1 cellular context compared by ENCODE assay signal in the genomic region with DNA sequence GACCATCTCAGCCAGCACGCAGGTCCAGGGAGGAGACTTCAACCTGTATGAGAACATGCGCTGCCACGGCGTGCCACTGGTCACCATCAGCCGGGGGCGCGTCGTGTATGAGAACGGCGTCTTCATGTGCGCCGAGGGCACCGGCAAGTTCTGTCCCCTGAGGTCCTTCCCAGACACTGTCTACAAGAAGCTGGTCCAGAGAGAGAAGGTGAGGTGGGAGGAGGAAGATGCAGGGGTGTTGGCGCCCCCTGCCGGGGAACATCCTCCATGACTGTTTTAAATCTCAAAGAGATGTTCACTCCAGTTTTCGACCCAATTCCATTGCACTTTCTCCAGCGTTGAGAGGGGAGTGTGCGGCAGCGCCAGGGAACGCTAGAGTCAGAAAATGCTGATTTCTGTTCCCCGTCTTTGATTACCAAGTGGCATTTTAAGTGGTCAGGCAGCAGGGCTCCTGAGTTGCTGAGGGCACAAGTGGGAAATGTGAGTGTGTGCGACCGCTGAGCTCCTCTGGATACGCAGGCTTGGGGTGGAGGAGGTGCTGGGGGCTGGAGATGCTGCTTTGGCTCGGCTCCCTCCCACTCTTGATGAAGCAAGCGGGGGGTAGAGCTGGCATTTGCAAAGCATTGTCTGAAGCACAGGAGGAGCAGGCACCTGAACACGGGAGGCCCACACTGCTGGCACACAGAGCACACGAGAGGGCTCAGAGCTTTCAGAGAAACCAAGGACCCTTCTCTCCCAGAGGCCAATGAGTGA.
A peak's percentile ranks its signal among the peaks of the same experiment; 100 is the strongest.
TF ChIP-seq lines count a peak whose summit lies in the region.

No MANE protein-coding gene starts in this region.

TF ChIP-seq in K562, 482 proteins besides CTCF, POLR2A, EP300 and RAD21 (continued from another document):
- TF ChIP-seq, protein P1, sequence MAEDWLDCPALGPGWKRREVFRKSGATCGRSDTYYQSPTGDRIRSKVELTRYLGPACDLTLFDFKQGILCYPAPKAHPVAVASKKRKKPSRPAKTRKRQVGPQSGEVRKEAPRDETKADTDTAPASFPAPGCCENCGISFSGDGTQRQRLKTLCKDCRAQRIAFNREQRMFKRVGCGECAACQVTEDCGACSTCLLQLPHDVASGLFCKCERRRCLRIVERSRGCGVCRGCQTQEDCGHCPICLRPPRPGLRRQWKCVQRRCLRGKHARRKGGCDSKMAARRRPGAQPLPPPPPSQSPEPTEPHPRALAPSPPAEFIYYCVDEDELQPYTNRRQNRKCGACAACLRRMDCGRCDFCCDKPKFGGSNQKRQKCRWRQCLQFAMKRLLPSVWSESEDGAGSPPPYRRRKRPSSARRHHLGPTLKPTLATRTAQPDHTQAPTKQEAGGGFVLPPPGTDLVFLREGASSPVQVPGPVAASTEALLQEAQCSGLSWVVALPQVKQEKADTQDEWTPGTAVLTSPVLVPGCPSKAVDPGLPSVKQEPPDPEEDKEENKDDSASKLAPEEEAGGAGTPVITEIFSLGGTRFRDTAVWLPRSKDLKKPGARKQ (CRISPR knock-in tag; IDR thresholded peaks at IDR 0.05): 0 out of 2 replicates have a peak, but pooled peaks have one; percentile 11
- TF ChIP-seq, protein P2, sequence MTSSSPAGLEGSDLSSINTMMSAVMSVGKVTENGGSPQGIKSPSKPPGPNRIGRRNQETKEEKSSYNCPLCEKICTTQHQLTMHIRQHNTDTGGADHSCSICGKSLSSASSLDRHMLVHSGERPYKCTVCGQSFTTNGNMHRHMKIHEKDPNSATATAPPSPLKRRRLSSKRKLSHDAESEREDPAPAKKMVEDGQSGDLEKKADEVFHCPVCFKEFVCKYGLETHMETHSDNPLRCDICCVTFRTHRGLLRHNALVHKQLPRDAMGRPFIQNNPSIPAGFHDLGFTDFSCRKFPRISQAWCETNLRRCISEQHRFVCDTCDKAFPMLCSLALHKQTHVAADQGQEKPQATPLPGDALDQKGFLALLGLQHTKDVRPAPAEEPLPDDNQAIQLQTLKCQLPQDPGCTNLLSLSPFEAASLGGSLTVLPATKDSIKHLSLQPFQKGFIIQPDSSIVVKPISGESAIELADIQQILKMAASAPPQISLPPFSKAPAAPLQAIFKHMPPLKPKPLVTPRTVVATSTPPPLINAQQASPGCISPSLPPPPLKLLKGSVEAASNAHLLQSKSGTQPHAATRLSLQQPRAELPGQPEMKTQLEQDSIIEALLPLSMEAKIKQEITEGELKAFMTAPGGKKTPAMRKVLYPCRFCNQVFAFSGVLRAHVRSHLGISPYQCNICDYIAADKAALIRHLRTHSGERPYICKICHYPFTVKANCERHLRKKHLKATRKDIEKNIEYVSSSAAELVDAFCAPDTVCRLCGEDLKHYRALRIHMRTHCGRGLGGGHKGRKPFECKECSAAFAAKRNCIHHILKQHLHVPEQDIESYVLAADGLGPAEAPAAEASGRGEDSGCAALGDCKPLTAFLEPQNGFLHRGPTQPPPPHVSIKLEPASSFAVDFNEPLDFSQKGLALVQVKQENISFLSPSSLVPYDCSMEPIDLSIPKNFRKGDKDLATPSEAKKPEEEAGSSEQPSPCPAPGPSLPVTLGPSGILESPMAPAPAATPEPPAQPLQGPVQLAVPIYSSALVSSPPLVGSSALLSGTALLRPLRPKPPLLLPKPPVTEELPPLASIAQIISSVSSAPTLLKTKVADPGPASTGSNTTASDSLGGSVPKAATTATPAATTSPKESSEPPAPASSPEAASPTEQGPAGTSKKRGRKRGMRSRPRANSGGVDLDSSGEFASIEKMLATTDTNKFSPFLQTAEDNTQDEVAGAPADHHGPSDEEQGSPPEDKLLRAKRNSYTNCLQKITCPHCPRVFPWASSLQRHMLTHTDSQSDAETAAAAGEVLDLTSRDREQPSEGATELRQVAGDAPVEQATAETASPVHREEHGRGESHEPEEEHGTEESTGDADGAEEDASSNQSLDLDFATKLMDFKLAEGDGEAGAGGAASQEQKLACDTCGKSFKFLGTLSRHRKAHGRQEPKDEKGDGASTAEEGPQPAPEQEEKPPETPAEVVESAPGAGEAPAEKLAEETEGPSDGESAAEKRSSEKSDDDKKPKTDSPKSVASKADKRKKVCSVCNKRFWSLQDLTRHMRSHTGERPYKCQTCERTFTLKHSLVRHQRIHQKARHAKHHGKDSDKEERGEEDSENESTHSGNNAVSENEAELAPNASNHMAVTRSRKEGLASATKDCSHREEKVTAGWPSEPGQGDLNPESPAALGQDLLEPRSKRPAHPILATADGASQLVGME (CRISPR knock-in tag; IDR thresholded peaks at IDR 0.05): 0 out of 2 replicates have a peak, but pooled peaks have one; percentile 42
- peak; percentile 82 for TF ChIP-seq SMC3 (conservative IDR thresholded peaks at IDR 0.05; ENCODE audit: insufficient read depth, low read depth, low read length)
- TF ChIP-seq, protein P3, sequence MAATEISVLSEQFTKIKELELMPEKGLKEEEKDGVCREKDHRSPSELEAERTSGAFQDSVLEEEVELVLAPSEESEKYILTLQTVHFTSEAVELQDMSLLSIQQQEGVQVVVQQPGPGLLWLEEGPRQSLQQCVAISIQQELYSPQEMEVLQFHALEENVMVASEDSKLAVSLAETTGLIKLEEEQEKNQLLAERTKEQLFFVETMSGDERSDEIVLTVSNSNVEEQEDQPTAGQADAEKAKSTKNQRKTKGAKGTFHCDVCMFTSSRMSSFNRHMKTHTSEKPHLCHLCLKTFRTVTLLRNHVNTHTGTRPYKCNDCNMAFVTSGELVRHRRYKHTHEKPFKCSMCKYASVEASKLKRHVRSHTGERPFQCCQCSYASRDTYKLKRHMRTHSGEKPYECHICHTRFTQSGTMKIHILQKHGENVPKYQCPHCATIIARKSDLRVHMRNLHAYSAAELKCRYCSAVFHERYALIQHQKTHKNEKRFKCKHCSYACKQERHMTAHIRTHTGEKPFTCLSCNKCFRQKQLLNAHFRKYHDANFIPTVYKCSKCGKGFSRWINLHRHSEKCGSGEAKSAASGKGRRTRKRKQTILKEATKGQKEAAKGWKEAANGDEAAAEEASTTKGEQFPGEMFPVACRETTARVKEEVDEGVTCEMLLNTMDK (IDR thresholded peaks at IDR 0.05; ENCODE audit: borderline replicate concordance, insufficient read depth, low read depth, low read length, poor library complexity, severe bottlenecking): peak; percentile 8
- TF ChIP-seq KAT2B (IDR thresholded peaks at IDR 0.05; ENCODE audit: low read depth, low read length): no peak
- TF ChIP-seq JUND (IDR thresholded peaks at IDR 0.05; ENCODE audit: borderline replicate concordance, low read depth, low read length): peak; percentile 9; the same call in 1 of the 2 replicates
- no peak; the same call in 2 of the 3 replicates for TF ChIP-seq JUND (tag; IDR thresholded peaks at IDR 0.05; ENCODE audit: borderline replicate concordance, low read depth, low read length)
- no peak for TF ChIP-seq ZNF445 (CRISPR knock-in tag; IDR thresholded peaks at IDR 0.05; ENCODE audit: low read depth)
- TF ChIP-seq YY1 (IDR thresholded peaks at IDR 0.05; ENCODE audit: borderline replicate concordance in 1 of 3, control insufficient read depth in 1 of 3, extremely low read depth in 1 of 3, insufficient read depth in 3 of 3, insufficient read length in 1 of 3, insufficient replicate concordance in 2 of 3, low read depth in 1 of 3, low read length in 2 of 3): peak in 1 of 3 experiments; percentile 17
- TF ChIP-seq, protein P4, sequence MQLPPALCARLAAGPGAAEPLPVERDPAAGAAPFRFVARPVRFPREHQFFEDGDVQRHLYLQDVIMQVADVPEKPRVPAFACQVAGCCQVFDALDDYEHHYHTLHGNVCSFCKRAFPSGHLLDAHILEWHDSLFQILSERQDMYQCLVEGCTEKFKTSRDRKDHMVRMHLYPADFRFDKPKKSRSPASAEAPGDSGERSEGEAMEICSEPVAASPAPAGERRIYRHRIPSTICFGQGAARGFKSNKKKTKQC (CRISPR knock-in tag; IDR thresholded peaks at IDR 0.05): no peak
- TF ChIP-seq PTTG1 (tag; IDR thresholded peaks at IDR 0.05; ENCODE audit: low read depth): no peak
- peak; percentile 78; the same call in 1 of the 2 replicates for TF ChIP-seq CTBP1 (IDR thresholded peaks at IDR 0.05; ENCODE audit: borderline replicate concordance)
- TF ChIP-seq SRSF9 (IDR thresholded peaks at IDR 0.05; ENCODE audit: borderline replicate concordance, low read depth, low read length): no peak
- TF ChIP-seq, protein P5, sequence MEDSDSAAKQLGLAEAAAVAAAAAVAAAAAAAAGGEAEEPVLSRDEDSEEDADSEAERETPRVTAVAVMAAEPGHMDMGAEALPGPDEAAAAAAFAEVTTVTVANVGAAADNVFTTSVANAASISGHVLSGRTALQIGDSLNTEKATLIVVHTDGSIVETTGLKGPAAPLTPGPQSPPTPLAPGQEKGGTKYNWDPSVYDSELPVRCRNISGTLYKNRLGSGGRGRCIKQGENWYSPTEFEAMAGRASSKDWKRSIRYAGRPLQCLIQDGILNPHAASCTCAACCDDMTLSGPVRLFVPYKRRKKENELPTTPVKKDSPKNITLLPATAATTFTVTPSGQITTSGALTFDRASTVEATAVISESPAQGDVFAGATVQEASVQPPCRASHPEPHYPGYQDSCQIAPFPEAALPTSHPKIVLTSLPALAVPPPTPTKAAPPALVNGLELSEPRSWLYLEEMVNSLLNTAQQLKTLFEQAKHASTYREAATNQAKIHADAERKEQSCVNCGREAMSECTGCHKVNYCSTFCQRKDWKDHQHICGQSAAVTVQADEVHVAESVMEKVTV (CRISPR knock-in tag; IDR thresholded peaks at IDR 0.05): 0 out of 2 replicates have a peak, but pooled peaks have one; percentile 23
- TF ChIP-seq RNF2 (IDR thresholded peaks at IDR 0.05): no peak
